ENCODE assay signal across 10 cellular contexts in the genomic region with DNA sequence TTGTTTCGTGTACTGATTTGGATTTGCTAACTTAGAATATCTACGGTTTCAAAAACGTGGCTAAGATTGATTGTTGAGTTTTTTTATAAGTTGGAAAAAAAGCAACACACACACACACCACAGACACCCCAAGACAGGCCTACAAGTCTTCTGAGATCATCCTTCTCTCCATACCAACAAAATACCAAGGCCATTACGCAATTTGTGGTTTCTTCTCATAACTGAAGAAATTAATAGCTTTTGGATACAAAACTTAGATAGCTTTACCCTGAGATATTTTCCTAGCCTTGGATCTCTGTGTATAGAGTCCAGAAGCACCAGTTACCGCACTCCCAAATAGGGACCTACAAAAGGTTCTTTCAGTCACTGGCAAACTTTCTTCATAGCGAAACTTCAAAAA.
DNase-seq lines count a peak whose midpoint lies in the region; ATAC-seq lines count a peak whose summit lies in the region.
"Had no signal": no experiment of that assay in that cellular context is flagged by ENCODE, and none has a peak within 500 bp of the region (broad histone marks: within the 10 kb centered on the region; RNA-seq: fewer than 3 reads in every experiment).

No MANE protein-coding gene starts in this region.

- ATAC-seq in HG03196 (IDR thresholded peaks at IDR 0.05; ENCODE audit: unreplicated experiment) (no peak), GM19324 (IDR thresholded peaks at IDR 0.05; ENCODE audit: low FRiP score, unreplicated experiment) (no peak), GM19467 (IDR thresholded peaks at IDR 0.05; ENCODE audit: unreplicated experiment) (no peak)

- DNase-seq in AG08395 (ENCODE audit: low spot score) = peak; percentile 77
- DNase-seq in MG63 = peak; percentile 36
- no peak for DNase-seq in caudate nucleus (lab: John Stamatoyannopoulos, UW)
- peak; percentile 82 for DNase-seq in myocyte (ENCODE audit: low read depth)
- no peak for DNase-seq in hippocampal formation (lab: John Stamatoyannopoulos, UW)
- DNase-seq: DMS153, NCI-H2107 had no signal

- H3K9me3 ChIP-seq in MG63 = no peaks in the 10 kb centered on the region

- peak overlapping the region; percentile 60 for H3K27ac ChIP-seq in caudate nucleus (ENCODE audit: low read depth, low read length)

- peak overlapping the region; percentile 9; the same call in 1 of the 2 replicates for H3K4me3 ChIP-seq in MG63

- H3K36me3 ChIP-seq in MG63 = no peaks in the 10 kb centered on the region

- no peaks in the 10 kb centered on the region for H3K27me3 ChIP-seq in MG63

Comparison
In these comparisons a context has a peak if more than half of its experiments do, and no peak if none do; other contexts are left out.
1. DNase-seq: peak in AG08395 (single experiment), MG63 (single experiment) and myocyte (single experiment); none in caudate nucleus (0 of 61) and hippocampal formation (0 of 2).